Comparison of ENCODE assay signal across 1 cellular context in the genomic region with DNA sequence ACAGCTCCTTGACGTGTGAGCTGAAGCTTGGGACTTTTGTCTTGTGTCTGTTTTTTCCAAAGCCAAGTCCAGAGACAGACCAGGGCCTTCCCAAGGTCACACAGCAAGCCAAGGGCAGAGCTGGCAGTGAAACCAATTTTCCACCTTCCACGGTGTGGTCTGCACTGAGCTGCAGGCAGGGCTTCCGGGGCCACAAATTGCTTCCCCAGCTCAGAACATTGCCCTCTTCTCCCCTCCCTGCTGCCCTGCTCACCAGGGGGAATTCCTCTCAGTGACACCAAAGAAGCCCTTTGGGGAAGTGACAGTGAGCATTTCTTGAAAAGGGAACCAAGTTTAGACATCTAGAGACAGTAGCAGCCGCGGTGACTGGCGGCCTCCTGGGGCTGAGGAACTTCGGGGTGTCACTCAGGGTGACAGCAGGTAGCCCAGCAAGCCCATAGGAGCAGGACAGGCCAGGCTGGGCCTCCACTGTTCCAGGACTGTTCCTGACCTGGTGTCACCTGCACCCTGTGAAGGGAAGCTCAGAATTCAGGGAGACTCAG.
TF ChIP-seq lines count a peak whose summit lies in the region.

No MANE protein-coding gene starts in this region.

TF ChIP-seq in HepG2, 621 proteins besides CTCF, POLR2A, EP300 and RAD21 (continued from another document):
- TF ChIP-seq ZMYM3 (CRISPR knock-in tag; IDR thresholded peaks at IDR 0.05) = 0 out of 2 replicates have a peak, but pooled peaks have one; percentile 45
- TF ChIP-seq, protein P1, sequence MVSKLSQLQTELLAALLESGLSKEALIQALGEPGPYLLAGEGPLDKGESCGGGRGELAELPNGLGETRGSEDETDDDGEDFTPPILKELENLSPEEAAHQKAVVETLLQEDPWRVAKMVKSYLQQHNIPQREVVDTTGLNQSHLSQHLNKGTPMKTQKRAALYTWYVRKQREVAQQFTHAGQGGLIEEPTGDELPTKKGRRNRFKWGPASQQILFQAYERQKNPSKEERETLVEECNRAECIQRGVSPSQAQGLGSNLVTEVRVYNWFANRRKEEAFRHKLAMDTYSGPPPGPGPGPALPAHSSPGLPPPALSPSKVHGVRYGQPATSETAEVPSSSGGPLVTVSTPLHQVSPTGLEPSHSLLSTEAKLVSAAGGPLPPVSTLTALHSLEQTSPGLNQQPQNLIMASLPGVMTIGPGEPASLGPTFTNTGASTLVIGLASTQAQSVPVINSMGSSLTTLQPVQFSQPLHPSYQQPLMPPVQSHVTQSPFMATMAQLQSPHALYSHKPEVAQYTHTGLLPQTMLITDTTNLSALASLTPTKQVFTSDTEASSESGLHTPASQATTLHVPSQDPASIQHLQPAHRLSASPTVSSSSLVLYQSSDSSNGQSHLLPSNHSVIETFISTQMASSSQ (IDR thresholded peaks at IDR 0.05; ENCODE audit: low read depth) = no peak
- TF ChIP-seq, protein P1 (CRISPR knock-in tag; IDR thresholded peaks at IDR 0.05; ENCODE audit: borderline replicate concordance) = 0 out of 2 replicates have a peak, but pooled peaks have one; percentile 3
